1 cellular context compared by ENCODE assay signal in the genomic region with DNA sequence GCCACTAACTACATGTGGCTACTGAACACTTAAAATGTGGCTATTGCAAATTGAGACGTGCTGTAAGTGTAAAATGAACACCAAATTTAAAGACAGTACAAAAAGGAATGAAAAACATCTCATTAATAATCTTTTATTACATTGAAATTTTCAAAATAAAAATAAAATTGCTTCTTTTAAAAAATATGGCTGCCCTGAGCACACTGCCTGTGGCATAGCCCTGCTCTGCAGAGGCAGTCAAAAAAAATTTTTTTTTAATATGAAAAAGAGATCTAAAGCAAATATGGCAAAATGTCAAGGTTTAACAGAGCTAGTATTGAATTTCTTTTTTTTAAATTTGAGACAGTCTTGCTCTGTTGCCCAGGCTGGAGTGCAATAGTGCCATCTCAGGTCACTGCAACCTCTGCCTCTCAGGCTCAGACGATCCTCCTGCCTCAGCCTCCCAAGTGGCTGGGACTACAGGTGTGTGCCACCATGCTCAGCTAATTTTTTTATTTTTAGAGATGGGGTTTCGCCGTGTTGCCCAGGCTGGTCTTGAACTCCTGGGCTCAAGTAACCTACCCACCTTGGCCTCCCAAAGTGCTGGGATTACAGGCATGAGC.
TF ChIP-seq lines count a peak whose summit lies in the region.

No MANE protein-coding gene starts in this region.

TF ChIP-seq in IMR-90, 13 proteins besides CTCF, POLR2A, EP300 and RAD21:
- no peak for TF ChIP-seq BHLHE40 (IDR thresholded peaks at IDR 0.05; ENCODE audit: low read depth, low read length)
- TF ChIP-seq CHD1 (IDR thresholded peaks at IDR 0.05; ENCODE audit: low read depth, low read length), result no peak
- no peak for TF ChIP-seq CEBPB (IDR thresholded peaks at IDR 0.05; ENCODE audit: low read depth, low read length)
- TF ChIP-seq, protein P1, sequence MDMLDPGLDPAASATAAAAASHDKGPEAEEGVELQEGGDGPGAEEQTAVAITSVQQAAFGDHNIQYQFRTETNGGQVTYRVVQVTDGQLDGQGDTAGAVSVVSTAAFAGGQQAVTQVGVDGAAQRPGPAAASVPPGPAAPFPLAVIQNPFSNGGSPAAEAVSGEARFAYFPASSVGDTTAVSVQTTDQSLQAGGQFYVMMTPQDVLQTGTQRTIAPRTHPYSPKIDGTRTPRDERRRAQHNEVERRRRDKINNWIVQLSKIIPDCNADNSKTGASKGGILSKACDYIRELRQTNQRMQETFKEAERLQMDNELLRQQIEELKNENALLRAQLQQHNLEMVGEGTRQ (IDR thresholded peaks at IDR 0.05; ENCODE audit: low read depth, low read length), result no peak
- TF ChIP-seq MAFK (IDR thresholded peaks at IDR 0.05; ENCODE audit: low read depth, low read length), result no peak
